In genomic region chr22:37088108-37088605, GRCh38 we compare ENCODE assay signal across 1 cellular context.
TF ChIP-seq lines count a peak whose summit lies in the region.

No MANE protein-coding gene starts in this region.

TF ChIP-seq in HepG2, 621 proteins besides CTCF, POLR2A, EP300 and RAD21:
- TF ChIP-seq NR2F6 (IDR thresholded peaks at IDR 0.05) (no peak), NR2F6 (CRISPR knock-in tag; IDR thresholded peaks at IDR 0.05) (0 out of 2 replicates have a peak, but pooled peaks have one; percentile 11), ZNF17 (CRISPR knock-in tag; IDR thresholded peaks at IDR 0.05) (no peak), ZNF263 (CRISPR knock-in tag; IDR thresholded peaks at IDR 0.05) (peak; percentile 54; the same call in 1 of the 2 replicates)
